ENCODE assay signal across 1 cellular context in the genomic region with DNA sequence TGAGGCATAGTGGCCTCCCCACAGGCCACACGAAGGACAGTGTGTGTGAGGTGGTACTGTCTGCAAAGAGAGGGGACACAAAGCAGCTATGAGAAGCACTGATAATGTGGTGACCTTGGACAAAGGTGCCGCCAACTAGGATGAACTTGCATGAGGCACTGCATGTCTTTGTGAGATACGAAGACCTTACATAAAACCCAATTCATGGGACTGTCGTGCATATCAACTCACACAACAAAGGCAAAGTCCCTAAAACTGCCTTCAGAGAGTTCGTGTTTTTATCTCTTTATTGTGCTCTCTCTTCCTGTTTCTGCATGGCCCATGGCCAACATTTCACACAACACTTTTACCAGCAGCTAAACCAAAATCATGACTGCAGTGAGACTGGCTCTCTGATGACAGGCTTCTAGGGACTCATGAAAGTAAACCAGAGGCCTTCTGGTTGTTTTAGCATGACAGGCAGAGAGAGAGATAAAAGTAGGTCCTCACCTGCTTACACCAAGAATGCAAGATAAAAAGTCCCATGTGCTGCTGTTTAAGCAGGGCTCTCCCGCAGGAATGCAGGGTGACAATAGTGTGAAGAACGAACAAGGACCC.
TF ChIP-seq lines count a peak whose summit lies in the region.

No MANE protein-coding gene starts in this region.

TF ChIP-seq in HepG2, 621 proteins besides CTCF, POLR2A, EP300 and RAD21 (continued from another document):
- TF ChIP-seq, protein P1, sequence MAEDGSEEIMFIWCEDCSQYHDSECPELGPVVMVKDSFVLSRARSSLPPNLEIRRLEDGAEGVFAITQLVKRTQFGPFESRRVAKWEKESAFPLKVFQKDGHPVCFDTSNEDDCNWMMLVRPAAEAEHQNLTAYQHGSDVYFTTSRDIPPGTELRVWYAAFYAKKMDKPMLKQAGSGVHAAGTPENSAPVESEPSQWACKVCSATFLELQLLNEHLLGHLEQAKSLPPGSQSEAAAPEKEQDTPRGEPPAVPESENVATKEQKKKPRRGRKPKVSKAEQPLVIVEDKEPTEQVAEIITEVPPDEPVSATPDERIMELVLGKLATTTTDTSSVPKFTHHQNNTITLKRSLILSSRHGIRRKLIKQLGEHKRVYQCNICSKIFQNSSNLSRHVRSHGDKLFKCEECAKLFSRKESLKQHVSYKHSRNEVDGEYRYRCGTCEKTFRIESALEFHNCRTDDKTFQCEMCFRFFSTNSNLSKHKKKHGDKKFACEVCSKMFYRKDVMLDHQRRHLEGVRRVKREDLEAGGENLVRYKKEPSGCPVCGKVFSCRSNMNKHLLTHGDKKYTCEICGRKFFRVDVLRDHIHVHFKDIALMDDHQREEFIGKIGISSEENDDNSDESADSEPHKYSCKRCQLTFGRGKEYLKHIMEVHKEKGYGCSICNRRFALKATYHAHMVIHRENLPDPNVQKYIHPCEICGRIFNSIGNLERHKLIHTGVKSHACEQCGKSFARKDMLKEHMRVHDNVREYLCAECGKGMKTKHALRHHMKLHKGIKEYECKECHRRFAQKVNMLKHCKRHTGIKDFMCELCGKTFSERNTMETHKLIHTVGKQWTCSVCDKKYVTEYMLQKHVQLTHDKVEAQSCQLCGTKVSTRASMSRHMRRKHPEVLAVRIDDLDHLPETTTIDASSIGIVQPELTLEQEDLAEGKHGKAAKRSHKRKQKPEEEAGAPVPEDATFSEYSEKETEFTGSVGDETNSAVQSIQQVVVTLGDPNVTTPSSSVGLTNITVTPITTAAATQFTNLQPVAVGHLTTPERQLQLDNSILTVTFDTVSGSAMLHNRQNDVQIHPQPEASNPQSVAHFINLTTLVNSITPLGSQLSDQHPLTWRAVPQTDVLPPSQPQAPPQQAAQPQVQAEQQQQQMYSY (CRISPR knock-in tag; IDR thresholded peaks at IDR 0.05): no peak
- TF ChIP-seq RFX5 (IDR thresholded peaks at IDR 0.05; ENCODE audit: low read depth, low read length) (no peak), SNAPC2 (CRISPR knock-in tag; IDR thresholded peaks at IDR 0.05) (no peak), ZFX (CRISPR knock-in tag; IDR thresholded peaks at IDR 0.05; ENCODE audit: low read depth) (0 out of 2 replicates have a peak, but pooled peaks have one; percentile 15), EHMT2 (IDR thresholded peaks at IDR 0.05; ENCODE audit: borderline replicate concordance, low read depth, low read length) (no peak), RXRA (CRISPR knock-in tag; IDR thresholded peaks at IDR 0.05) (peak; percentile 62; the same call in 1 of the 2 replicates), TCF12 (IDR thresholded peaks at IDR 0.05) (no peak), TCF12 (CRISPR knock-in tag; IDR thresholded peaks at IDR 0.05) (no peak), RARA (CRISPR knock-in tag; IDR thresholded peaks at IDR 0.05) (peak; percentile 49; the same call in 1 of the 2 replicates), KMT2B (CRISPR knock-in tag; IDR thresholded peaks at IDR 0.05) (no peak), ADNP (CRISPR knock-in tag; IDR thresholded peaks at IDR 0.05) (no peak), HDAC2 (CRISPR knock-in tag; IDR thresholded peaks at IDR 0.05) (peak; percentile 29; the same call in 1 of the 2 replicates), ZNF343 (CRISPR knock-in tag; IDR thresholded peaks at IDR 0.05) (no peak), ZNF569 (CRISPR knock-in tag; IDR thresholded peaks at IDR 0.05; ENCODE audit: borderline replicate concordance) (no peak), GATA4 (IDR thresholded peaks at IDR 0.05; ENCODE audit: borderline replicate concordance, low read depth) (no peak), ZNF713 (CRISPR knock-in tag; IDR thresholded peaks at IDR 0.05) (no peak), ZNF792 (CRISPR knock-in tag; IDR thresholded peaks at IDR 0.05) (no peak), NFE2 (CRISPR knock-in tag; IDR thresholded peaks at IDR 0.05) (no peak), ZNF550 (CRISPR knock-in tag; IDR thresholded peaks at IDR 0.05; ENCODE audit: borderline replicate concordance) (no peak)
- TF ChIP-seq, protein P2, sequence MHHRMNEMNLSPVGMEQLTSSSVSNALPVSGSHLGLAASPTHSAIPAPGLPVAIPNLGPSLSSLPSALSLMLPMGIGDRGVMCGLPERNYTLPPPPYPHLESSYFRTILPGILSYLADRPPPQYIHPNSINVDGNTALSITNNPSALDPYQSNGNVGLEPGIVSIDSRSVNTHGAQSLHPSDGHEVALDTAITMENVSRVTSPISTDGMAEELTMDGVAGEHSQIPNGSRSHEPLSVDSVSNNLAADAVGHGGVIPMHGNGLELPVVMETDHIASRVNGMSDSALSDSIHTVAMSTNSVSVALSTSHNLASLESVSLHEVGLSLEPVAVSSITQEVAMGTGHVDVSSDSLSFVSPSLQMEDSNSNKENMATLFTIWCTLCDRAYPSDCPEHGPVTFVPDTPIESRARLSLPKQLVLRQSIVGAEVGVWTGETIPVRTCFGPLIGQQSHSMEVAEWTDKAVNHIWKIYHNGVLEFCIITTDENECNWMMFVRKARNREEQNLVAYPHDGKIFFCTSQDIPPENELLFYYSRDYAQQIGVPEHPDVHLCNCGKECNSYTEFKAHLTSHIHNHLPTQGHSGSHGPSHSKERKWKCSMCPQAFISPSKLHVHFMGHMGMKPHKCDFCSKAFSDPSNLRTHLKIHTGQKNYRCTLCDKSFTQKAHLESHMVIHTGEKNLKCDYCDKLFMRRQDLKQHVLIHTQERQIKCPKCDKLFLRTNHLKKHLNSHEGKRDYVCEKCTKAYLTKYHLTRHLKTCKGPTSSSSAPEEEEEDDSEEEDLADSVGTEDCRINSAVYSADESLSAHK (CRISPR knock-in tag; IDR thresholded peaks at IDR 0.05; ENCODE audit: borderline replicate concordance): no peak
- TF ChIP-seq, protein P3, sequence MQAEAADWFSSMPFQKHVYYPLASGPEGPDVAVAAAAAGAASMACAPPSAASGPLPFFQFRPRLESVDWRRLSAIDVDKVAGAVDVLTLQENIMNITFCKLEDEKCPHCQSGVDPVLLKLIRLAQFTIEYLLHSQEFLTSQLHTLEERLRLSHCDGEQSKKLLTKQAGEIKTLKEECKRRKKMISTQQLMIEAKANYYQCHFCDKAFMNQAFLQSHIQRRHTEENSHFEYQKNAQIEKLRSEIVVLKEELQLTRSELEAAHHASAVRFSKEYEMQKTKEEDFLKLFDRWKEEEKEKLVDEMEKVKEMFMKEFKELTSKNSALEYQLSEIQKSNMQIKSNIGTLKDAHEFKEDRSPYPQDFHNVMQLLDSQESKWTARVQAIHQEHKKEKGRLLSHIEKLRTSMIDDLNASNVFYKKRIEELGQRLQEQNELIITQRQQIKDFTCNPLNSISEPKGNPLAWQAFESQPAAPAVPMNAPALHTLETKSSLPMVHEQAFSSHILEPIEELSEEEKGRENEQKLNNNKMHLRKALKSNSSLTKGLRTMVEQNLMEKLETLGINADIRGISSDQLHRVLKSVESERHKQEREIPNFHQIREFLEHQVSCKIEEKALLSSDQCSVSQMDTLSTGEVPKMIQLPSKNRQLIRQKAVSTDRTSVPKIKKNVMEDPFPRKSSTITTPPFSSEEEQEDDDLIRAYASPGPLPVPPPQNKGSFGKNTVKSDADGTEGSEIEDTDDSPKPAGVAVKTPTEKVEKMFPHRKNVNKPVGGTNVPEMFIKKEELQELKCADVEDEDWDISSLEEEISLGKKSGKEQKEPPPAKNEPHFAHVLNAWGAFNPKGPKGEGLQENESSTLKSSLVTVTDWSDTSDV (CRISPR knock-in tag; IDR thresholded peaks at IDR 0.05): no peak
- TF ChIP-seq, protein P4, sequence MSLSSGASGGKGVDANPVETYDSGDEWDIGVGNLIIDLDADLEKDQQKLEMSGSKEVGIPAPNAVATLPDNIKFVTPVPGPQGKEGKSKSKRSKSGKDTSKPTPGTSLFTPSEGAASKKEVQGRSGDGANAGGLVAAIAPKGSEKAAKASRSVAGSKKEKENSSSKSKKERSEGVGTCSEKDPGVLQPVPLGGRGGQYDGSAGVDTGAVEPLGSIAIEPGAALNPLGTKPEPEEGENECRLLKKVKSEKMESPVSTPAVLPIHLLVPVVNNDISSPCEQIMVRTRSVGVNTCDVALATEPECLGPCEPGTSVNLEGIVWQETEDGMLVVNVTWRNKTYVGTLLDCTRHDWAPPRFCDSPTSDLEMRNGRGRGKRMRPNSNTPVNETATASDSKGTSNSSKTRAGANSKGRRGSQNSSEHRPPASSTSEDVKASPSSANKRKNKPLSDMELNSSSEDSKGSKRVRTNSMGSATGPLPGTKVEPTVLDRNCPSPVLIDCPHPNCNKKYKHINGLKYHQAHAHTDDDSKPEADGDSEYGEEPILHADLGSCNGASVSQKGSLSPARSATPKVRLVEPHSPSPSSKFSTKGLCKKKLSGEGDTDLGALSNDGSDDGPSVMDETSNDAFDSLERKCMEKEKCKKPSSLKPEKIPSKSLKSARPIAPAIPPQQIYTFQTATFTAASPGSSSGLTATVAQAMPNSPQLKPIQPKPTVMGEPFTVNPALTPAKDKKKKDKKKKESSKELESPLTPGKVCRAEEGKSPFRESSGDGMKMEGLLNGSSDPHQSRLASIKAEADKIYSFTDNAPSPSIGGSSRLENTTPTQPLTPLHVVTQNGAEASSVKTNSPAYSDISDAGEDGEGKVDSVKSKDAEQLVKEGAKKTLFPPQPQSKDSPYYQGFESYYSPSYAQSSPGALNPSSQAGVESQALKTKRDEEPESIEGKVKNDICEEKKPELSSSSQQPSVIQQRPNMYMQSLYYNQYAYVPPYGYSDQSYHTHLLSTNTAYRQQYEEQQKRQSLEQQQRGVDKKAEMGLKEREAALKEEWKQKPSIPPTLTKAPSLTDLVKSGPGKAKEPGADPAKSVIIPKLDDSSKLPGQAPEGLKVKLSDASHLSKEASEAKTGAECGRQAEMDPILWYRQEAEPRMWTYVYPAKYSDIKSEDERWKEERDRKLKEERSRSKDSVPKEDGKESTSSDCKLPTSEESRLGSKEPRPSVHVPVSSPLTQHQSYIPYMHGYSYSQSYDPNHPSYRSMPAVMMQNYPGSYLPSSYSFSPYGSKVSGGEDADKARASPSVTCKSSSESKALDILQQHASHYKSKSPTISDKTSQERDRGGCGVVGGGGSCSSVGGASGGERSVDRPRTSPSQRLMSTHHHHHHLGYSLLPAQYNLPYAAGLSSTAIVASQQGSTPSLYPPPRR (CRISPR knock-in tag; IDR thresholded peaks at IDR 0.05; ENCODE audit: borderline replicate concordance): 0 out of 2 replicates have a peak, but pooled peaks have one; percentile 36
- TF ChIP-seq, protein P5, sequence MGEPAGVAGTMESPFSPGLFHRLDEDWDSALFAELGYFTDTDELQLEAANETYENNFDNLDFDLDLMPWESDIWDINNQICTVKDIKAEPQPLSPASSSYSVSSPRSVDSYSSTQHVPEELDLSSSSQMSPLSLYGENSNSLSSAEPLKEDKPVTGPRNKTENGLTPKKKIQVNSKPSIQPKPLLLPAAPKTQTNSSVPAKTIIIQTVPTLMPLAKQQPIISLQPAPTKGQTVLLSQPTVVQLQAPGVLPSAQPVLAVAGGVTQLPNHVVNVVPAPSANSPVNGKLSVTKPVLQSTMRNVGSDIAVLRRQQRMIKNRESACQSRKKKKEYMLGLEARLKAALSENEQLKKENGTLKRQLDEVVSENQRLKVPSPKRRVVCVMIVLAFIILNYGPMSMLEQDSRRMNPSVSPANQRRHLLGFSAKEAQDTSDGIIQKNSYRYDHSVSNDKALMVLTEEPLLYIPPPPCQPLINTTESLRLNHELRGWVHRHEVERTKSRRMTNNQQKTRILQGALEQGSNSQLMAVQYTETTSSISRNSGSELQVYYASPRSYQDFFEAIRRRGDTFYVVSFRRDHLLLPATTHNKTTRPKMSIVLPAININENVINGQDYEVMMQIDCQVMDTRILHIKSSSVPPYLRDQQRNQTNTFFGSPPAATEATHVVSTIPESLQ (CRISPR knock-in tag; conservative IDR thresholded peaks at IDR 0.05): no peak
- TF ChIP-seq, protein P6, sequence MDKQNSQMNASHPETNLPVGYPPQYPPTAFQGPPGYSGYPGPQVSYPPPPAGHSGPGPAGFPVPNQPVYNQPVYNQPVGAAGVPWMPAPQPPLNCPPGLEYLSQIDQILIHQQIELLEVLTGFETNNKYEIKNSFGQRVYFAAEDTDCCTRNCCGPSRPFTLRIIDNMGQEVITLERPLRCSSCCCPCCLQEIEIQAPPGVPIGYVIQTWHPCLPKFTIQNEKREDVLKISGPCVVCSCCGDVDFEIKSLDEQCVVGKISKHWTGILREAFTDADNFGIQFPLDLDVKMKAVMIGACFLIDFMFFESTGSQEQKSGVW (CRISPR knock-in tag; IDR thresholded peaks at IDR 0.05; ENCODE audit: borderline replicate concordance): no peak
- TF ChIP-seq, protein P7, sequence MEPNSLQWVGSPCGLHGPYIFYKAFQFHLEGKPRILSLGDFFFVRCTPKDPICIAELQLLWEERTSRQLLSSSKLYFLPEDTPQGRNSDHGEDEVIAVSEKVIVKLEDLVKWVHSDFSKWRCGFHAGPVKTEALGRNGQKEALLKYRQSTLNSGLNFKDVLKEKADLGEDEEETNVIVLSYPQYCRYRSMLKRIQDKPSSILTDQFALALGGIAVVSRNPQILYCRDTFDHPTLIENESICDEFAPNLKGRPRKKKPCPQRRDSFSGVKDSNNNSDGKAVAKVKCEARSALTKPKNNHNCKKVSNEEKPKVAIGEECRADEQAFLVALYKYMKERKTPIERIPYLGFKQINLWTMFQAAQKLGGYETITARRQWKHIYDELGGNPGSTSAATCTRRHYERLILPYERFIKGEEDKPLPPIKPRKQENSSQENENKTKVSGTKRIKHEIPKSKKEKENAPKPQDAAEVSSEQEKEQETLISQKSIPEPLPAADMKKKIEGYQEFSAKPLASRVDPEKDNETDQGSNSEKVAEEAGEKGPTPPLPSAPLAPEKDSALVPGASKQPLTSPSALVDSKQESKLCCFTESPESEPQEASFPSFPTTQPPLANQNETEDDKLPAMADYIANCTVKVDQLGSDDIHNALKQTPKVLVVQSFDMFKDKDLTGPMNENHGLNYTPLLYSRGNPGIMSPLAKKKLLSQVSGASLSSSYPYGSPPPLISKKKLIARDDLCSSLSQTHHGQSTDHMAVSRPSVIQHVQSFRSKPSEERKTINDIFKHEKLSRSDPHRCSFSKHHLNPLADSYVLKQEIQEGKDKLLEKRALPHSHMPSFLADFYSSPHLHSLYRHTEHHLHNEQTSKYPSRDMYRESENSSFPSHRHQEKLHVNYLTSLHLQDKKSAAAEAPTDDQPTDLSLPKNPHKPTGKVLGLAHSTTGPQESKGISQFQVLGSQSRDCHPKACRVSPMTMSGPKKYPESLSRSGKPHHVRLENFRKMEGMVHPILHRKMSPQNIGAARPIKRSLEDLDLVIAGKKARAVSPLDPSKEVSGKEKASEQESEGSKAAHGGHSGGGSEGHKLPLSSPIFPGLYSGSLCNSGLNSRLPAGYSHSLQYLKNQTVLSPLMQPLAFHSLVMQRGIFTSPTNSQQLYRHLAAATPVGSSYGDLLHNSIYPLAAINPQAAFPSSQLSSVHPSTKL (CRISPR knock-in tag; IDR thresholded peaks at IDR 0.05): peak; percentile 34; the same call in 1 of the 2 replicates
- TF ChIP-seq, protein P8, sequence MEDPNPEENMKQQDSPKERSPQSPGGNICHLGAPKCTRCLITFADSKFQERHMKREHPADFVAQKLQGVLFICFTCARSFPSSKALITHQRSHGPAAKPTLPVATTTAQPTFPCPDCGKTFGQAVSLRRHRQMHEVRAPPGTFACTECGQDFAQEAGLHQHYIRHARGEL (CRISPR knock-in tag; IDR thresholded peaks at IDR 0.05): no peak
TF ChIP-seq in HepG2: peak in this region for 31.
